ENCODE assay signal across 8 cellular contexts in the genomic region with DNA sequence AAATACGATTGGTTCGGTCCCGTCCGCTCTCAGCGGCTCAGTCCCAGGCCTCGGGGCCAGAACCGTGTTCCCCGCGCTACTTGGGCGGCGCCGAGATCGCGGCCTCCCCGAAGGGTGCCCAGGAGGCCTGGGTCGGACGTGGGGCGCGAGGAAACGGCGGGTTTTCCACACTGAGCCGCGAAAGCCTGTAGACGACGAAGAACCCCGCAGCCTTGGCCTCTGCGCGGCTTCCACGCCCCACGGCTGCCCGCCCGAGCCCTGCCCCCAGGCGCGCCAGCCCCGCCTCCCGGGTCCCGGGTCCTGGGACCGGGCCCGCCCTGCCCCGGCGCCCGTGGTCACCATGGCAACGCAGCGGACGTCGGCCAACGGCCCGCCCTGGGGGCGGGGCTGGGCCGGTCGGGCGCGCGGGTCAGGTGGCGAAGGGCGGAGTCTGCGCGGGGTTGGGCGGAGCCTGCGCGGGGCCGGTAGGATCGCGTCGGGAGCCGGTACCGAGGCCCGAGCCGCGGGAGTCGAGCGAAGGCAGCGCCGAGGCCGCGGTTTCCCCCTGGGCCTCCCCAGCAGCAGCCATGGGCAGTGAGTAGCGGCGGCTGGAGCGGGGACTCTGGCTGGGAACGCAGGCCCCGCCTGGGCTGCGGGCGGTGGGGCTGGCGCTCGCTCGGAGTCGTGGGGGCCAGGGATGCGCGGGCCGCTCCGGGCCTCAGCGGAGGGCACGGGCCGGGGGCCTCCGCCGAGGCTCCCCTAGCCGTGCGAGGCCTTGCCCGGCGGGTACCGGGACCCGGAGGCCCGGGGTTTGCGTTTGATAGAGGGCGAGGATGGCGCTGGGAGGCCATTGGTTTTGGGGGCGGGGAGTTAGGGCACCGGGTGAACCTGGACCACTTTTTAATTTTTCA. TPM values are rescaled to one million over a fixed set of nuclear protein-coding genes. Genes with fewer than 3 reads are reported as not detected.
A peak's percentile ranks its signal among the peaks of the same experiment; 100 is the strongest.
DNase-seq lines count a peak whose midpoint lies in the region; ATAC-seq and TF ChIP-seq lines count a peak whose summit lies in the region.

Gene SEC61A2, plus strand, starts transcription at position 456 of the 890 bp plus-strand sequence. Its CDS starts 111 bp downstream, at position 567.

- peak within 1 kb of the TSS; percentile 98 for H3K4me3 ChIP-seq in endocrine pancreas (ENCODE audit: control insufficient read depth, insufficient read depth, low read length)

- peak within 1 kb of the TSS; percentile 89 for H3K4me3 Mint-ChIP-seq in activated CD8-positive, alpha-beta memory T cell treated with anti-CD3 and anti-CD28 coated beads, Interleukin-2, amount 10 ng/mL, durations not matched to agents 7 days and 5 days
- H3K4me3 Mint-ChIP-seq in mesothelial cell of epicardium, result peak within 1 kb of the TSS; percentile 86

- peak within 1 kb of the TSS; percentile 87 for H3K27ac Mint-ChIP-seq in activated CD8-positive, alpha-beta memory T cell treated with anti-CD3 and anti-CD28 coated beads, Interleukin-2, amount 10 ng/mL, durations not matched to agents 7 days and 5 days
- H3K27ac Mint-ChIP-seq in mesothelial cell of epicardium, result peak within 1 kb of the TSS; percentile 82

- peaks cover 12% of the 10 kb centered on the region for H3K36me3 Mint-ChIP-seq in activated CD8-positive, alpha-beta memory T cell treated with anti-CD3 and anti-CD28 coated beads, Interleukin-2, amount 10 ng/mL, durations not matched to agents 7 days and 5 days
- peaks cover 5% of the 10 kb centered on the region for H3K36me3 Mint-ChIP-seq in mesothelial cell of epicardium

- CTCF ChIA-PET in activated CD8-positive, alpha-beta memory T cell treated with anti-CD3 and anti-CD28 coated beads, Interleukin-2, amount 10 ng/mL, durations not matched to agents 7 days and 5 days (lab: Charles Lee), result interaction anchor here (1.1 to 1.6 kb wide), 4 partner anchors 49 to 346 kb away, joined by 3 to 9 read pairs (median 3); partner anchors contain the start of genes CDC123 and NUDT5

- H3K9ac ChIP-seq in endocrine pancreas (ENCODE audit: control insufficient read depth, insufficient read depth, low read length), result peak within 1 kb of the TSS; percentile 89

- no peaks in the 10 kb centered on the region for H3K27me3 ChIP-seq in endocrine pancreas (ENCODE audit: control insufficient read depth, insufficient read depth, low read length)

- no peaks in the 10 kb centered on the region for H3K4me1 ChIP-seq in endocrine pancreas (ENCODE audit: control insufficient read depth, insufficient read depth, low read length)

- ATAC-seq in activated CD8-positive, alpha-beta memory T cell treated with anti-CD3 and anti-CD28 coated beads, Interleukin-2, amount 10 ng/mL, durations not matched to agents 7 days and 5 days, result peak; percentile 94

- H3K36me3 ChIP-seq in endocrine pancreas (ENCODE audit: control insufficient read depth, insufficient read depth, low read length), result peaks cover 3% of the 10 kb centered on the region

- peaks cover 27% of the 10 kb centered on the region for H3K4me1 Mint-ChIP-seq in activated CD8-positive, alpha-beta memory T cell treated with anti-CD3 and anti-CD28 coated beads, Interleukin-2, amount 10 ng/mL, durations not matched to agents 7 days and 5 days
- H3K4me1 Mint-ChIP-seq in mesothelial cell of epicardium, result peaks cover 4% of the 10 kb centered on the region

- peak; percentile 93 for DNase-seq in COLO829 (ENCODE audit: low spot score)
- peak; percentile 100 for DNase-seq in GM20000 (ENCODE audit: low spot score)
- peak; percentile 93 for DNase-seq in HT-29 (ENCODE audit: low spot score)
- DNase-seq in NOMO-1 treated with DMSO at 0.1 percent for 48 hours (lab: John Stamatoyannopoulos, UW; ENCODE audit: unreplicated experiment), result peak; percentile 87
- peak; percentile 97 for DNase-seq in activated CD8-positive, alpha-beta memory T cell treated with anti-CD3 and anti-CD28 coated beads, Interleukin-2, amount 10 ng/mL, durations not matched to agents 7 days and 5 days
- peak; percentile 95 to 98 for DNase-seq in mesothelial cell of epicardium (ENCODE audit: low spot score in 2 of 2, unreplicated experiment in 2 of 2)
- DNase-seq in stimulated activated CD8-positive, alpha-beta memory T cell treated with anti-CD3 and anti-CD28 coated beads, Interleukin-15, amount 100 ng/mL, for 4 hours (ENCODE audit: low read depth in 2 of 2), result peak; percentile 90 to 96

- no peak for TF ChIP-seq CTCF in GM20000 (IDR thresholded peaks at IDR 0.05; ENCODE audit: extremely low read depth, missing control alignments)
- TF ChIP-seq CTCF in mesothelial cell of epicardium (IDR thresholded peaks at IDR 0.05; ENCODE audit: unreplicated experiment), result no peak

- no peaks in the 10 kb centered on the region for H3K9me3 ChIP-seq in endocrine pancreas (ENCODE audit: control insufficient read depth, low read length)

- no peaks in the 10 kb centered on the region for H3K9me3 Mint-ChIP-seq in activated CD8-positive, alpha-beta memory T cell treated with anti-CD3 and anti-CD28 coated beads, Interleukin-2, amount 10 ng/mL, durations not matched to agents 7 days and 5 days (ENCODE audit: low read depth)
- H3K9me3 Mint-ChIP-seq in mesothelial cell of epicardium, result peaks cover 4% of the 10 kb centered on the region

- no peaks in the 10 kb centered on the region for H3K27me3 Mint-ChIP-seq in activated CD8-positive, alpha-beta memory T cell treated with anti-CD3 and anti-CD28 coated beads, Interleukin-2, amount 10 ng/mL, durations not matched to agents 7 days and 5 days
- no peaks in the 10 kb centered on the region for H3K27me3 Mint-ChIP-seq in mesothelial cell of epicardium (ENCODE audit: low read depth)

RNA-seq across cellular contexts. Expression of gene SEC61A2, which starts in this region (rescaled TPM):
- 2.2 and 6.3 TPM in 2 replicates for total RNA-seq in HT-29 (2014; rRNA removed; shearing (Covaris generic))
- 10 to 100 TPM; 13.9 to 16.1 TPM for total RNA-seq in activated CD8-positive, alpha-beta memory T cell treated with anti-CD3 and anti-CD28 coated beads, Interleukin-2, amount 10 ng/mL, durations not matched to agents 7 days and 5 days
- 23.9 to 27.7 TPM (median 24.5 TPM) in 3 replicates for total RNA-seq in mesothelial cell of epicardium

Comparison
In these comparisons a context has a peak if more than half of its experiments do, and no peak if none do; other contexts are left out.
1. Peak in every context shown above with its lines: DNase-seq, ATAC-seq and H3K4me3 ChIP-seq.